In the genomic region with DNA sequence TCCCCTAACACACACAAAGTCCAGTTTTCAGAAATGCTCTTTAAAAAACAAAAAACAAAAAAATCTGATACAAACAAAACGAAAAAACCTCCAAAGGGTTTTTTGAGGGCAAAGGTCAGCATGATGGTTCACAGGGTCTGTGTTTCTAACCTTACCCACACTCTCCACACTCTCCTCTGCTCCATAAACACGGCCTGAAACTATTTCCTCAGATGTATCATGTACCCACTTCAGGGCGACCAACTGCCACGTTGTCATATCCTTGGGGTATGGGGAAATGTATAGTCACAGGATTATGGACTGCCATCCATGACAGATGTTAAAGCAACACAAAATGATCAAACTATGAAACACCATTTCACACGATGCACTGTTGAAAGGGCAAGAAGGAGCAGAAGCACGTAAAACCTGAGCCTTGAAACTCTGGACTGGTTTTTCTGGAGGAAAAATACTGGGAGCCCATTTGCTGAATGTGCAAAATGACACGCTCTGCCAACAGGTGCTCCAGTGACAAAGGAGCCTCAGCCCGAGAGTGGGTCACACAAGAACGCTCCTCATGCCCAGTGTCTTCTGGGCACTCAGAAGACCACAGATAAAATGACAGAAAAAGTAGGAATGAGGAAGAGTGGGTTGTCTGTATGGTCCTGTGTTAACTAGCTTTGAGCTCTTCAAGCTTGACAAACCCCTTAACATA, we compare ENCODE assay signal across 16 cellular contexts. TPM values are rescaled to one million over a fixed set of nuclear protein-coding genes. Genes with fewer than 3 reads are reported as not detected.
DNase-seq lines count a peak whose midpoint lies in the region; ATAC-seq and TF ChIP-seq lines count a peak whose summit lies in the region.
"Had no signal": no experiment of that assay in that cellular context is flagged by ENCODE, and none has a peak within 500 bp of the region (broad histone marks: within the 10 kb centered on the region; RNA-seq: fewer than 3 reads in every experiment).

No MANE protein-coding gene starts in this region.

- TF ChIP-seq POLR2A in lower leg skin (IDR thresholded peaks at IDR 0.05): no peak

- peak; percentile 40 for DNase-seq in NCI-H2029 (lab: John Stamatoyannopoulos, UW)
- DNase-seq in left colon: no peak
- no peak for DNase-seq in lower leg skin (ENCODE audit: low spot score in 2 of 2)
- DNase-seq: C1 segment of cervical spinal cord, Caco-2, EL, Kasumi-1, NCI-H2081, NCI-H510A treated with DMSO at 0.1 percent for 48 hours, Right ventricle myocardium superior, SK-N-SH had no signal

- H3K27me3 ChIP-seq in BLaER1: no peaks in the 10 kb centered on the region
- no peaks in the 10 kb centered on the region for H3K27me3 ChIP-seq in parathyroid adenoma (ENCODE audit: control insufficient read depth, insufficient read depth, low read length)

- H3K4me1 ChIP-seq in BLaER1 (peaks cover 16% of the 10 kb centered on the region), parathyroid adenoma (peaks cover 14% of the 10 kb centered on the region)
- H3K4me1 ChIP-seq: Caco-2 had no signal

- H3K4me2 ChIP-seq in BLaER1 (peak overlapping the region; percentile 39), parathyroid adenoma (ENCODE audit: low read length) (peak overlapping the region; percentile 39)
- H3K4me2 ChIP-seq: SK-N-SH had no signal

- H3K4me3 ChIP-seq in BLaER1 (no peak overlapping the region), parathyroid adenoma (ENCODE audit: low read depth, low read length) (no peak overlapping the region), lower leg skin (ENCODE audit: low read depth, poor library complexity, severe bottlenecking) (no peak overlapping the region)

- H3K36me3 ChIP-seq in BLaER1: peaks cover 14% of the 10 kb centered on the region
- no peaks in the 10 kb centered on the region for H3K36me3 ChIP-seq in parathyroid adenoma (ENCODE audit: control insufficient read depth, insufficient read depth, low read length)

- TF ChIP-seq CTCF in parathyroid adenoma (IDR thresholded peaks at IDR 0.05): no peak
- no peak for TF ChIP-seq CTCF in lower leg skin (IDR thresholded peaks at IDR 0.05)

- H4K20me1 ChIP-seq in BLaER1: no peaks in the 10 kb centered on the region

- 76 to 77% methylated on average over 9 of the region's 9 CpGs for WGBS in lower leg skin, 2 donors

- H3K9me3 ChIP-seq in BLaER1 (no peaks in the 10 kb centered on the region), parathyroid adenoma (ENCODE audit: control insufficient read depth, low read length) (no peaks in the 10 kb centered on the region)
- H3K9me3 ChIP-seq: Caco-2, SK-N-SH had no signal

- intact Hi-C loops in left colon (cut with DNase I, micrococcal nuclease): no loop called here
- intact Hi-C loops in lower leg skin (cut with DNase I; ENCODE audit: low total_unique reads): no loop called here

- H3K27ac ChIP-seq in BLaER1 (no peak overlapping the region), parathyroid adenoma (no peak overlapping the region)

- H2AFZ ChIP-seq in parathyroid adenoma: no peak overlapping the region

- peaks cover 4% of the 10 kb centered on the region for H3K79me2 ChIP-seq in parathyroid adenoma

- no peak overlapping the region for H3K9ac ChIP-seq in BLaER1
- H3K9ac ChIP-seq in parathyroid adenoma: no peak overlapping the region
- H3K9ac ChIP-seq: SK-N-SH had no signal

- ATAC-seq in esophagus mucosa (peak; percentile 46), HG02763 (IDR thresholded peaks at IDR 0.05; ENCODE audit: unreplicated experiment) (no peak), GM21423 (IDR thresholded peaks at IDR 0.05; ENCODE audit: unreplicated experiment) (no peak), left colon (no peak)

RNA-seq across cellular contexts. Expression of a gene that starts 15.8 kb away (rescaled TPM):
- total RNA-seq in esophagus mucosa (3.3 TPM), left colon (10 to 100 TPM; 47.5 to 66.5 TPM), lower leg skin (10 to 100 TPM in 1 of 4 donors, 1 to 10 TPM in 3; 5.6 to 12.0 (median 8.5) TPM)

RNA-seq across cellular contexts. Expression of a gene that starts 58.2 kb away (rescaled TPM):
- total RNA-seq in esophagus mucosa (32.4 TPM), left colon (10 to 100 TPM; 26.4 to 28.4 TPM), lower leg skin (10 to 100 TPM; 36.2 to 75.9 (median 57.0) TPM)

RNA-seq across cellular contexts. Expression of a gene that starts 58.5 kb away (rescaled TPM):
- total RNA-seq in esophagus mucosa: 0.36 TPM
- 1 to 10 TPM in 1 of 2 donors, under 1 TPM in 1; 0.15 to 1.5 TPM for total RNA-seq in left colon
- total RNA-seq in lower leg skin: 1 to 10 TPM in 2 of 4 donors, under 1 TPM in 1, not detected in 1; 0.78 to 1.5 (median 1.1) TPM
